10 cellular contexts compared by ENCODE assay signal in genomic region chr15:30953731-30954378, GRCh38. TPM values are rescaled to one million over a fixed set of nuclear protein-coding genes. Genes with fewer than 3 reads are reported as not detected.
A peak's percentile ranks its signal among the peaks of the same experiment; 100 is the strongest.
DNase-seq lines count a peak whose midpoint lies in the region; ATAC-seq and TF ChIP-seq lines count a peak whose summit lies in the region.
"Had no signal": no experiment of that assay in that cellular context is flagged by ENCODE, and none has a peak within 500 bp of the region (broad histone marks: within the 10 kb centered on the region; RNA-seq: fewer than 3 reads in every experiment).

No MANE protein-coding gene starts in this region.

- no peaks in the 10 kb centered on the region for H3K27me3 Mint-ChIP-seq in dendritic cell treated with granulocyte-macrophage colony-stimulating factor and Interleukin-4, amounts not matched to agents 40 ng/mL and 50 ng/mL, for 4 days
- no peaks in the 10 kb centered on the region for H3K27me3 Mint-ChIP-seq in neural progenitor cell (ENCODE audit: insufficient read depth, low read depth)
- H3K27me3 Mint-ChIP-seq: activated CD4-positive, alpha-beta T cell treated with anti-CD3 and anti-CD28 coated beads, Interleukin-2, amount 10 ng/mL, durations not matched to agents 24 days and 14 days had no signal

- no peak overlapping the region for H3K27ac ChIP-seq in neural progenitor cell

- no peak overlapping the region for H3K4me3 Mint-ChIP-seq in dendritic cell treated with granulocyte-macrophage colony-stimulating factor and Interleukin-4, amounts not matched to agents 40 ng/mL and 50 ng/mL, for 4 days
- no peak overlapping the region for H3K4me3 Mint-ChIP-seq in neural progenitor cell
- H3K4me3 Mint-ChIP-seq: activated CD4-positive, alpha-beta T cell treated with anti-CD3 and anti-CD28 coated beads, Interleukin-2, amount 10 ng/mL, durations not matched to agents 24 days and 14 days; natural killer cell had no signal

- H4K20me1 ChIP-seq in neural progenitor cell (ENCODE audit: low read depth) = no peaks in the 10 kb centered on the region

- intact Hi-C loops in dendritic cell treated with granulocyte-macrophage colony-stimulating factor and Interleukin-4, amounts not matched to agents 40 ng/mL and 50 ng/mL, for 4 days (cut with micrococcal nuclease) = no loop called here

- H3K4me3 ChIP-seq in neural progenitor cell = no peak overlapping the region

- H3K36me3 ChIP-seq in neural progenitor cell = peaks cover 4% of the 10 kb centered on the region

- TF ChIP-seq CTCF in neural progenitor cell (IDR thresholded peaks at IDR 0.05) = no peak

- H2AFZ ChIP-seq in neural progenitor cell (replicated peaks) = no peak overlapping the region

- H3K79me2 ChIP-seq in neural progenitor cell (ENCODE audit: low read depth) = no peaks in the 10 kb centered on the region

- H3K9me3 ChIP-seq in neural progenitor cell (ENCODE audit: low read depth) = no peaks in the 10 kb centered on the region

- peaks cover 31% of the 10 kb centered on the region for H3K4me1 Mint-ChIP-seq in dendritic cell treated with granulocyte-macrophage colony-stimulating factor and Interleukin-4, amounts not matched to agents 40 ng/mL and 50 ng/mL, for 4 days (ENCODE audit: low read depth)
- no peaks in the 10 kb centered on the region for H3K4me1 Mint-ChIP-seq in neural progenitor cell

- no peaks in the 10 kb centered on the region for H3K4me1 ChIP-seq in neural progenitor cell

- H3K9me3 Mint-ChIP-seq in dendritic cell treated with granulocyte-macrophage colony-stimulating factor and Interleukin-4, amounts not matched to agents 40 ng/mL and 50 ng/mL, for 4 days = no peaks in the 10 kb centered on the region
- H3K9me3 Mint-ChIP-seq in neural progenitor cell = peaks cover 4% of the 10 kb centered on the region
- H3K9me3 Mint-ChIP-seq: activated CD4-positive, alpha-beta T cell treated with anti-CD3 and anti-CD28 coated beads, Interleukin-2, amount 10 ng/mL, durations not matched to agents 24 days and 14 days; natural killer cell had no signal

- DNase-seq in Daoy (ENCODE audit: low read depth) = peak; percentile 77
- DNase-seq in NCI-H226 = peak; percentile 77
- no peak for DNase-seq in neural progenitor cell (ENCODE audit: low spot score)
- no peak for DNase-seq in NCI-H187 (lab: John Stamatoyannopoulos, UW)
- DNase-seq: activated CD4-positive, alpha-beta T cell treated with anti-CD3 and anti-CD28 coated beads, Interleukin-2, amount 10 ng/mL, durations not matched to agents 24 days and 14 days; natural killer cell had no signal

- peaks cover 100% of the 10 kb centered on the region for H3K36me3 Mint-ChIP-seq in dendritic cell treated with granulocyte-macrophage colony-stimulating factor and Interleukin-4, amounts not matched to agents 40 ng/mL and 50 ng/mL, for 4 days (ENCODE audit: low read depth)
- peaks cover 52% of the 10 kb centered on the region for H3K36me3 Mint-ChIP-seq in neural progenitor cell

- H3K4me2 ChIP-seq in neural progenitor cell = no peak overlapping the region

- H3F3A ChIP-seq in neural progenitor cell (ENCODE audit: low read depth) = no peaks in the 10 kb centered on the region

- ATAC-seq in GM19395 (IDR thresholded peaks at IDR 0.05; ENCODE audit: unreplicated experiment) = no peak
- no peak for ATAC-seq in GM21515 (IDR thresholded peaks at IDR 0.05; ENCODE audit: unreplicated experiment)
- no peak for ATAC-seq in HG02678 (IDR thresholded peaks at IDR 0.05; ENCODE audit: unreplicated experiment)

- H3K27ac Mint-ChIP-seq in dendritic cell treated with granulocyte-macrophage colony-stimulating factor and Interleukin-4, amounts not matched to agents 40 ng/mL and 50 ng/mL, for 4 days = peak overlapping the region; percentile 35
- peak overlapping the region; percentile 74 for H3K27ac Mint-ChIP-seq in neural progenitor cell
- H3K27ac Mint-ChIP-seq: activated CD4-positive, alpha-beta T cell treated with anti-CD3 and anti-CD28 coated beads, Interleukin-2, amount 10 ng/mL, durations not matched to agents 24 days and 14 days; natural killer cell had no signal

- H3K9ac ChIP-seq in neural progenitor cell = no peak overlapping the region

- no peaks in the 10 kb centered on the region for H3K27me3 ChIP-seq in neural progenitor cell

RNA-seq across cellular contexts. Expression of gene MTMR10, which starts 37.6 kb away (rescaled TPM):
- total RNA-seq in Daoy (2014; rRNA removed; shearing (Covaris generic)) = 10.4 and 11.7 TPM in 2 replicates
- total RNA-seq in neural progenitor cell (ENCODE audit: low replicate concordance) = 8.8 and 18.7 TPM in 2 replicates

RNA-seq across cellular contexts. Expression of gene FAN1, which starts 50.1 kb away (rescaled TPM):
- 22.0 and 27.7 TPM in 2 replicates for total RNA-seq in Daoy (2014; rRNA removed; shearing (Covaris generic))
- 32.0 and 35.3 TPM in 2 replicates for total RNA-seq in neural progenitor cell (ENCODE audit: low replicate concordance)

Comparison
In these comparisons a context has a peak if more than half of its experiments do, and no peak if none do; other contexts are left out.
1. DNase-seq: peak in Daoy (single experiment) and NCI-H226 (single experiment); none in neural progenitor cell (single experiment) and NCI-H187 (0 of 2).